In genomic region chr3:39165518-39165917, GRCh38 we compare ENCODE assay signal across 13 cellular contexts. TPM values are rescaled to one million over a fixed set of nuclear protein-coding genes. Genes with fewer than 3 reads are reported as not detected.
"Had no signal": no experiment of that assay in that cellular context is flagged by ENCODE, and none has a peak within 500 bp of the region (broad histone marks: within the 10 kb centered on the region; RNA-seq: fewer than 3 reads in every experiment).

No MANE protein-coding gene starts in this region.

- H3K27ac ChIP-seq: esophagus muscularis mucosa had no signal

- H3K9me3 ChIP-seq: esophagus muscularis mucosa, neutrophil had no signal

- DNase-seq: amygdala; midbrain; naive thymus-derived CD4-positive, alpha-beta T cell; stimulated activated CD4-positive, alpha-beta T cell treated with anti-CD3 and anti-CD28 coated beads, Interleukin-2, amount 100 ng/mL, for 24 hours; stimulated activated naive CD4-positive, alpha-beta T cell; substantia nigra had no signal

- H3K27me3 ChIP-seq: brain microvascular endothelial cell, esophagus muscularis mucosa, heart right ventricle, neutrophil had no signal

- H3K36me3 ChIP-seq: brain microvascular endothelial cell, esophagus muscularis mucosa, heart right ventricle, neutrophil had no signal

- H3K4me3 ChIP-seq: esophagus muscularis mucosa, heart right ventricle had no signal

RNA-seq across cellular contexts. Expression of gene XIRP1, which starts 26.9 kb away (rescaled TPM):
- total RNA-seq: endodermal cell, frontal cortex, liver had no signal
- polyA plus RNA-seq: naive thymus-derived CD4-positive, alpha-beta T cell had no signal
